8 cellular contexts compared by ENCODE assay signal in the genomic region with DNA sequence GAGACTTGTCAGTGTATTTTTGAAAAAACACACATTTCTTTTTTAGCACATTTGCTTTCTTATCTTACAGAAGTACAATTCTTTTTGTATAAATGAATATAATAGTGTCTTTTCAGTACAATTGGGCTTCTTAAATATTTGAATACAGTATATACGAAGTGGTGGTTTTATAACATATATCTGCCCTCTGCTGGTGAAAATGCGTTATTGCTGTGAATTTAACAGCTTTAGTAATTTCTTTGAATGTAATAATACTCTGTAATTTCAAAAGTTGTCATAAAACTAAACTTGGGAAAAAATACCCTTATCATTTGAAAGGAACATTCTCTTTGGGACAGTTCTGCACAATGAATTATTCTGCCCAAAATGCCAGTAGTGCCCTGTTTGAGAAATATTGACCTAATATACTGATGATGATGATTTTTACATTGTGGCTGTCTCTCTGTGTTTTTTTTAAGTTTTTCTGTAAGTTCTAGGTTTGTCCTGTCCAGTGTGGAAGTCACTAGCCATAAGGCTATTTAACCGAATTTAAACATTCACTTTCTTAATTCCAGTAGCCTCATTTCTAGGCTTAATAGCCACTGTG. TPM values are rescaled to one million over a fixed set of nuclear protein-coding genes. Genes with fewer than 3 reads are reported as not detected.
A peak's percentile ranks its signal among the peaks of the same experiment; 100 is the strongest.
DNase-seq lines count a peak whose midpoint lies in the region; ATAC-seq, FAIRE-seq and TF ChIP-seq lines count a peak whose summit lies in the region.

No MANE protein-coding gene starts in this region.

- peak; percentile 53 for DNase-seq in activated CD4-positive, alpha-beta T cell treated with anti-CD3 and anti-CD28 coated beads, Interleukin-2, amount 10 ng/mL, durations not matched to agents 7 days and 5 days
- no peak for DNase-seq in activated CD4-positive, alpha-beta T cell treated with anti-CD3 and anti-CD28 coated beads for 48 hours
- DNase-seq in M059J (ENCODE audit: low read depth) (peak; percentile 50), spleen (no peak), amniotic stem cell (lab: John Stamatoyannopoulos, UW) (no peak)
- no peak for DNase-seq in stimulated activated effector memory CD8-positive, alpha-beta T cell treated with anti-CD3 and anti-CD28 coated beads, Interleukin-12 subunit alpha, Interleukin-12 subunit beta, amount 100 ng/mL, for 72 hours (ENCODE audit: low spot score in 2 of 2)

- no peak overlapping the region for H3K4me3 ChIP-seq in gastroesophageal sphincter
- no peak overlapping the region for H3K4me3 ChIP-seq in spleen

- H3K9me3 ChIP-seq in gastroesophageal sphincter (peaks cover 0 to 3% (median 0%) of the 10 kb centered on the region in 3 donors), spleen (peaks cover 0 to 16% (median 14%) of the 10 kb centered on the region in 8 donors)

- H3K27ac Mint-ChIP-seq in activated CD4-positive, alpha-beta T cell treated with anti-CD3 and anti-CD28 coated beads, Interleukin-2, amount 10 ng/mL, durations not matched to agents 7 days and 5 days = no peak overlapping the region
- H3K27ac Mint-ChIP-seq in stimulated activated effector memory CD8-positive, alpha-beta T cell treated with anti-CD3 and anti-CD28 coated beads, Interleukin-12 subunit alpha, Interleukin-12 subunit beta, amount 100 ng/mL, for 72 hours = no peak overlapping the region

- peaks cover 8% of the 10 kb centered on the region for H3K9me3 Mint-ChIP-seq in activated CD4-positive, alpha-beta T cell treated with anti-CD3 and anti-CD28 coated beads, Interleukin-2, amount 10 ng/mL, durations not matched to agents 7 days and 5 days
- peaks cover 6% of the 10 kb centered on the region for H3K9me3 Mint-ChIP-seq in stimulated activated effector memory CD8-positive, alpha-beta T cell treated with anti-CD3 and anti-CD28 coated beads, Interleukin-12 subunit alpha, Interleukin-12 subunit beta, amount 100 ng/mL, for 72 hours

- WGBS in gastroesophageal sphincter (ENCODE audit: low coverage in 1 of 2), 2 donors = 10 to 12% methylated on average over 3 of the region's 3 CpGs
- WGBS in spleen, 5 donors = 18 to 26% (median 19%) methylated on average over 3 of the region's 3 CpGs

- TF ChIP-seq EP300 in gastroesophageal sphincter (IDR thresholded peaks at IDR 0.05) = no peak

- FAIRE-seq in TTC549 (lab: Jason Lieb, UNC) = peak; percentile 93

- TF ChIP-seq POLR2A in gastroesophageal sphincter (IDR thresholded peaks at IDR 0.05) (no peak), spleen (IDR thresholded peaks at IDR 0.05) (no peak)

- ATAC-seq in gastroesophageal sphincter = no peak
- ATAC-seq in stimulated activated effector memory CD8-positive, alpha-beta T cell treated with anti-CD3 and anti-CD28 coated beads, Interleukin-12 subunit alpha, Interleukin-12 subunit beta, amount 100 ng/mL, for 72 hours = no peak

- CTCF ChIA-PET in activated CD4-positive, alpha-beta T cell treated with anti-CD3 and anti-CD28 coated beads, Interleukin-2, amount 10 ng/mL, durations not matched to agents 7 days and 5 days (lab: Charles Lee) = interaction anchor here (1.2 to 1.6 kb wide), 5 partner anchors 9 to 166 kb away, joined by 3 to 8 read pairs (median 5); a partner anchor contains a TSS

- H3K4me1 Mint-ChIP-seq in activated CD4-positive, alpha-beta T cell treated with anti-CD3 and anti-CD28 coated beads, Interleukin-2, amount 10 ng/mL, durations not matched to agents 7 days and 5 days = peaks cover 45% of the 10 kb centered on the region
- H3K4me1 Mint-ChIP-seq in stimulated activated effector memory CD8-positive, alpha-beta T cell treated with anti-CD3 and anti-CD28 coated beads, Interleukin-12 subunit alpha, Interleukin-12 subunit beta, amount 100 ng/mL, for 72 hours = peaks cover 50% of the 10 kb centered on the region

- H3K27me3 ChIP-seq in gastroesophageal sphincter (no peaks in the 10 kb centered on the region), spleen (replicated peaks in 1 of 7) (no peaks in the 10 kb centered on the region)

- H3K27ac ChIP-seq in gastroesophageal sphincter (no peak overlapping the region), spleen (no peak overlapping the region)

- H3K4me3 Mint-ChIP-seq in activated CD4-positive, alpha-beta T cell treated with anti-CD3 and anti-CD28 coated beads, Interleukin-2, amount 10 ng/mL, durations not matched to agents 7 days and 5 days = no peak overlapping the region
- H3K4me3 Mint-ChIP-seq in stimulated activated effector memory CD8-positive, alpha-beta T cell treated with anti-CD3 and anti-CD28 coated beads, Interleukin-12 subunit alpha, Interleukin-12 subunit beta, amount 100 ng/mL, for 72 hours = no peak overlapping the region

- intact Hi-C loops in spleen (cut with DNase I; ENCODE audit: low total_unique reads) = loop anchor here (5.0 to 10.0 kb wide), 2 partner anchors 132 to 314 kb away; no protein-coding TSS in a partner anchor

- TF ChIP-seq CTCF in gastroesophageal sphincter (IDR thresholded peaks at IDR 0.05) = peak; percentile 52 to 82 (median 73)
- peak; percentile 45 to 82 (median 71) for TF ChIP-seq CTCF in spleen (IDR thresholded peaks at IDR 0.05 in 8 of 11, conservative IDR thresholded peaks at IDR 0.05 in 3 of 11)

- H3K36me3 Mint-ChIP-seq in activated CD4-positive, alpha-beta T cell treated with anti-CD3 and anti-CD28 coated beads, Interleukin-2, amount 10 ng/mL, durations not matched to agents 7 days and 5 days (ENCODE audit: low read depth) = peaks cover 9% of the 10 kb centered on the region
- H3K36me3 Mint-ChIP-seq in stimulated activated effector memory CD8-positive, alpha-beta T cell treated with anti-CD3 and anti-CD28 coated beads, Interleukin-12 subunit alpha, Interleukin-12 subunit beta, amount 100 ng/mL, for 72 hours = no peaks in the 10 kb centered on the region

- H3K27me3 Mint-ChIP-seq in activated CD4-positive, alpha-beta T cell treated with anti-CD3 and anti-CD28 coated beads, Interleukin-2, amount 10 ng/mL, durations not matched to agents 7 days and 5 days = no peaks in the 10 kb centered on the region

- no peaks in the 10 kb centered on the region for H3K36me3 ChIP-seq in gastroesophageal sphincter
- no peaks in the 10 kb centered on the region for H3K36me3 ChIP-seq in spleen

- POLR2A ChIA-PET in activated CD4-positive, alpha-beta T cell treated with anti-CD3 and anti-CD28 coated beads, Interleukin-2, amount 10 ng/mL, durations not matched to agents 7 days and 5 days (lab: Charles Lee) = no interaction called here

- peaks cover 0 to 26% (median 9%) of the 10 kb centered on the region in 3 donors for H3K4me1 ChIP-seq in gastroesophageal sphincter
- H3K4me1 ChIP-seq in spleen = peaks cover 0 to 39% (median 15%) of the 10 kb centered on the region in 6 donors

RNA-seq across cellular contexts. Expression of a gene that starts 19.0 kb away (rescaled TPM):
- total RNA-seq in activated CD4-positive, alpha-beta T cell treated with anti-CD3 and anti-CD28 coated beads, Interleukin-2, amount 10 ng/mL, durations not matched to agents 7 days and 5 days = 10 to 100 TPM; 51.2 to 62.0 TPM
- 34.6 and 41.1 TPM in 2 replicates for total RNA-seq in M059J (2014; rRNA removed; shearing (Covaris generic))
- total RNA-seq in gastroesophageal sphincter (10 to 100 TPM; 24.1 to 35.5 (median 30.9) TPM), spleen (10 to 100 TPM; 16.8 to 28.2 (median 23.8) TPM)
- polyA plus RNA-seq in spleen = 10 to 100 TPM; 12.0 to 12.6 (median 12.6) TPM

Comparison
In these comparisons a context has a peak if more than half of its experiments do, and no peak if none do; other contexts are left out.
1. DNase-seq: peak in activated CD4-positive, alpha-beta T cell treated with anti-CD3 and anti-CD28 coated beads, Interleukin-2, amount 10 ng/mL, durations not matched to agents 7 days and 5 days (single experiment) and M059J (single experiment); none in activated CD4-positive, alpha-beta T cell treated with anti-CD3 and anti-CD28 coated beads for 48 hours (single experiment), spleen (single experiment), stimulated activated effector memory CD8-positive, alpha-beta T cell treated with anti-CD3 and anti-CD28 coated beads, Interleukin-12 subunit alpha, Interleukin-12 subunit beta, amount 100 ng/mL, for 72 hours (0 of 2) and amniotic stem cell (single experiment).